15 cellular contexts compared by ENCODE assay signal in the genomic region with DNA sequence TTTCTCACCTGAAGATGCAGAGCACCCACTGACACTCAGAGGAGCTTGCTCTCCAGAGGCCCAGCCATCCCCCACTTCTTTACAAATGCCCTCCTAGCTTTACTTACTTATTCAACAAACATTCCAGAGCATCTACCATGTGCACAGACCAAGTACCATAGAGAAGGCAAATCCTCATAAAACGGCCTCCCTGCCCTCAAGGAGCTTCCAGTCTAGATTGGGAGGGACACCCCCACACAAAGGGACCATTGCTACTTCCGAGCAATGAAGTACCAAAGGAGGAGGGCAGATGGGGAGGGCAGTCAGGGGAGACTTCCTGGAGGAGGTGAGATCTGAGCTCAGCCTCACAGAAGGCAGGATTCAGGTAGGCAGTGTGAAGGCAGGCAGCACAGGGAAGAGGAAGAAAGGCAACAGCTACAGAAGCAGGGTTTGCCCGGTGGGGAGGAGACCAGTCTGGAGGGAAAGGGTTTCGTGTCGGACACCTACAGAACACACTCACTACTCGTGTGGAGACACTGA.
DNase-seq lines count a peak whose midpoint lies in the region; ATAC-seq and TF ChIP-seq lines count a peak whose summit lies in the region.
"Had no signal": no experiment of that assay in that cellular context is flagged by ENCODE, and none has a peak within 500 bp of the region (broad histone marks: within the 10 kb centered on the region; RNA-seq: fewer than 3 reads in every experiment).

No MANE protein-coding gene starts in this region.

- TF ChIP-seq EP300 in esophagus muscularis mucosa (IDR thresholded peaks at IDR 0.05), result no peak

- H2BK5ac ChIP-seq in H9 (ENCODE audit: insufficient read length, low read length), result no peak overlapping the region

- H3K4me3 ChIP-seq in esophagus muscularis mucosa, result no peak overlapping the region

- no CpG with 5 or more reads among the region's 6 CpGs for WGBS in H9 (ENCODE audit: extremely low coverage, insufficient read length, low lambda C conversion rate)
- 89% methylated on average over 6 of the region's 6 CpGs for WGBS in esophagus muscularis mucosa

- H4K91ac ChIP-seq in H9 (ENCODE audit: insufficient read length, low read depth, low read length), result no peak overlapping the region

- TF ChIP-seq CTCF in H9 (conservative IDR thresholded peaks at IDR 0.05), result no peak
- no peak for TF ChIP-seq CTCF in esophagus muscularis mucosa (IDR thresholded peaks at IDR 0.05)

- no peak overlapping the region for H4K5ac ChIP-seq in H9 (ENCODE audit: insufficient read length, low read depth, low read length)

- no peak overlapping the region for H3K4me3 Mint-ChIP-seq in H9
- H3K4me3 Mint-ChIP-seq in activated T-helper 1 cell treated with anti-CD3 and anti-CD28 coated beads, Interleukin-12 subunit alpha, Interleukin-12 subunit beta, Interleukin-2, Interleukin-4 antibody, amounts not matched to agents 30 ng/mL and 10 ng/mL and 1 ng/mL, durations not matched to agents 14 hours and 24 hours and 36 hours, result no peak overlapping the region
- H3K4me3 Mint-ChIP-seq in stimulated activated naive B cell treated with anti-CD40 and anti-IgM and Interleukin-4, amounts not matched to agents 10 μg/mL and 1 μg/mL and 100 μg/mL, for 72 hours, result no peak overlapping the region
- H3K4me3 Mint-ChIP-seq: CD8-positive, alpha-beta memory T cell had no signal

- H3K36me3 Mint-ChIP-seq in activated naive CD4-positive, alpha-beta T cell treated with anti-CD3 and anti-CD28 coated beads, Interleukin-2, amount 50 U/mL, for 72 hours, result peaks cover 5 to 22% of the 10 kb centered on the region in 2 donors
- H3K36me3 Mint-ChIP-seq in H9 (ENCODE audit: insufficient read depth in 1 of 3, low read depth in 3 of 3), result peaks cover 39 to 95% (median 86%) of the 10 kb centered on the region in 3 experiments
- peaks cover 42% of the 10 kb centered on the region for H3K36me3 Mint-ChIP-seq in activated T-helper 1 cell treated with anti-CD3 and anti-CD28 coated beads, Interleukin-12 subunit alpha, Interleukin-12 subunit beta, Interleukin-2, Interleukin-4 antibody, amounts not matched to agents 30 ng/mL and 10 ng/mL and 1 ng/mL, durations not matched to agents 14 hours and 24 hours and 36 hours (ENCODE audit: low read depth)
- peaks cover 42 to 54% of the 10 kb centered on the region in 2 donors for H3K36me3 Mint-ChIP-seq in stimulated activated naive B cell treated with anti-CD40 and anti-IgM and Interleukin-4, amounts not matched to agents 10 μg/mL and 1 μg/mL and 100 μg/mL, for 72 hours

- no peak overlapping the region for H2BK120ac ChIP-seq in H9 (ENCODE audit: low read depth, low read length, poor library complexity, severe bottlenecking)

- H3K9me3 Mint-ChIP-seq in activated naive CD4-positive, alpha-beta T cell treated with anti-CD3 and anti-CD28 coated beads, Interleukin-2, amount 50 U/mL, for 72 hours, result no peaks in the 10 kb centered on the region
- no peaks in the 10 kb centered on the region for H3K9me3 Mint-ChIP-seq in H9
- no peaks in the 10 kb centered on the region for H3K9me3 Mint-ChIP-seq in activated T-helper 1 cell treated with anti-CD3 and anti-CD28 coated beads, Interleukin-12 subunit alpha, Interleukin-12 subunit beta, Interleukin-2, Interleukin-4 antibody, amounts not matched to agents 30 ng/mL and 10 ng/mL and 1 ng/mL, durations not matched to agents 14 hours and 24 hours and 36 hours
- peaks cover 0 to 3% of the 10 kb centered on the region in 2 donors for H3K9me3 Mint-ChIP-seq in stimulated activated naive B cell treated with anti-CD40 and anti-IgM and Interleukin-4, amounts not matched to agents 10 μg/mL and 1 μg/mL and 100 μg/mL, for 72 hours
- H3K9me3 Mint-ChIP-seq: CD8-positive, alpha-beta memory T cell had no signal

- no peaks in the 10 kb centered on the region for H3K23me2 ChIP-seq in H9 (ENCODE audit: insufficient read length, low read depth, low read length, poor library complexity, severe bottlenecking)

- H3K56ac ChIP-seq in H9 (ENCODE audit: insufficient read length, low read depth, low read length), result no peak overlapping the region

- H3K36me3 ChIP-seq in esophagus muscularis mucosa, result peaks cover 49 to 95% (median 83%) of the 10 kb centered on the region in 4 donors

- H2AK5ac ChIP-seq in H9 (ENCODE audit: insufficient read length, low read length), result no peak overlapping the region

- ATAC-seq in activated naive CD4-positive, alpha-beta T cell treated with anti-CD3 and anti-CD28 coated beads, Interleukin-2, amount 50 U/mL, for 72 hours, result peak in 1 of 2 donors; percentile 30
- ATAC-seq in stimulated activated naive B cell treated with anti-CD40 and anti-IgM and Interleukin-4, amounts not matched to agents 10 μg/mL and 1 μg/mL and 100 μg/mL, for 72 hours (replicated peaks), result no peak

- no peaks in the 10 kb centered on the region for H3K79me1 ChIP-seq in H9 (ENCODE audit: insufficient read depth, low read depth, low read length, poor library complexity, severe bottlenecking)

- intact Hi-C loops in activated T-helper 1 cell treated with anti-CD3 and anti-CD28 coated beads, Interleukin-12 subunit alpha, Interleukin-12 subunit beta, Interleukin-2, Interleukin-4 antibody, amounts not matched to agents 30 ng/mL and 10 ng/mL and 1 ng/mL, durations not matched to agents 14 hours and 24 hours and 36 hours (cut with micrococcal nuclease), result no loop called here
- intact Hi-C loops in esophagus muscularis mucosa (cut with DNase I), result no loop called here

- no peak overlapping the region for H3K9ac ChIP-seq in H9 (ENCODE audit: extremely low read depth, insufficient read length, low read length)

- H3K9me3 ChIP-seq in H9 (ENCODE audit: control insufficient read depth, low read depth, low read length), result no peaks in the 10 kb centered on the region
- H3K9me3 ChIP-seq in esophagus muscularis mucosa, result no peaks in the 10 kb centered on the region

- H4K20me1 ChIP-seq in H9 (ENCODE audit: control insufficient read depth, insufficient read depth, insufficient read length), result peaks cover 4% of the 10 kb centered on the region

- H3K4me1 ChIP-seq in H9 (ENCODE audit: insufficient read depth, low read length) (no peaks in the 10 kb centered on the region), esophagus muscularis mucosa (peaks cover 0 to 20% (median 20%) of the 10 kb centered on the region in 4 donors)

- no peak overlapping the region for H3K4me2 ChIP-seq in H9 (ENCODE audit: insufficient read depth, insufficient read length, low read length)

- H3K23ac ChIP-seq in H9 (ENCODE audit: insufficient read length, low read depth, low read length), result no peak overlapping the region

- H3K4me1 Mint-ChIP-seq in H9, result peaks cover 0 to 5% of the 10 kb centered on the region in 2 experiments; a peak in 1 of 4 replicates
- H3K4me1 Mint-ChIP-seq in activated T-helper 1 cell treated with anti-CD3 and anti-CD28 coated beads, Interleukin-12 subunit alpha, Interleukin-12 subunit beta, Interleukin-2, Interleukin-4 antibody, amounts not matched to agents 30 ng/mL and 10 ng/mL and 1 ng/mL, durations not matched to agents 14 hours and 24 hours and 36 hours (ENCODE audit: low read depth), result no peaks in the 10 kb centered on the region
- peaks cover 5 to 17% of the 10 kb centered on the region in 2 donors for H3K4me1 Mint-ChIP-seq in stimulated activated naive B cell treated with anti-CD40 and anti-IgM and Interleukin-4, amounts not matched to agents 10 μg/mL and 1 μg/mL and 100 μg/mL, for 72 hours

- no peak overlapping the region for H2BK15ac ChIP-seq in H9 (ENCODE audit: low read depth, low read length)

- no peak overlapping the region for H2BK20ac ChIP-seq in H9 (ENCODE audit: low read depth, low read length, poor library complexity, severe bottlenecking)

- H3K27me3 Mint-ChIP-seq in H9 (ENCODE audit: low read depth), result no peaks in the 10 kb centered on the region
- H3K27me3 Mint-ChIP-seq in activated T-helper 1 cell treated with anti-CD3 and anti-CD28 coated beads, Interleukin-12 subunit alpha, Interleukin-12 subunit beta, Interleukin-2, Interleukin-4 antibody, amounts not matched to agents 30 ng/mL and 10 ng/mL and 1 ng/mL, durations not matched to agents 14 hours and 24 hours and 36 hours (ENCODE audit: insufficient read depth), result no peaks in the 10 kb centered on the region
- no peaks in the 10 kb centered on the region for H3K27me3 Mint-ChIP-seq in stimulated activated naive B cell treated with anti-CD40 and anti-IgM and Interleukin-4, amounts not matched to agents 10 μg/mL and 1 μg/mL and 100 μg/mL, for 72 hours
- H3K27me3 Mint-ChIP-seq: CD8-positive, alpha-beta memory T cell had no signal

- TF ChIP-seq POLR2A in esophagus muscularis mucosa (IDR thresholded peaks at IDR 0.05; ENCODE audit: low read depth), result no peak

- H3T11ph ChIP-seq in H9 (ENCODE audit: low read length), result no peak overlapping the region

- H3K18ac ChIP-seq in H9 (ENCODE audit: insufficient read length, low read depth, low read length), result no peak overlapping the region

- H3K27ac ChIP-seq in H9 (ENCODE audit: insufficient read length, low read depth, low read length) (no peak overlapping the region), esophagus muscularis mucosa (replicated peaks in 1 of 4) (no peak overlapping the region)

- no peak overlapping the region for H2BK12ac ChIP-seq in H9 (ENCODE audit: insufficient read length, low read depth, low read length)

- H4K8ac ChIP-seq in H9 (replicated peaks; ENCODE audit: insufficient read length, low read depth, low read length), result no peak overlapping the region

- no peak overlapping the region for H3K4ac ChIP-seq in H9 (ENCODE audit: low read depth, low read length)

- H3K27me3 ChIP-seq in H9 (ENCODE audit: insufficient read depth, low read length) (no peaks in the 10 kb centered on the region), esophagus muscularis mucosa (no peaks in the 10 kb centered on the region)

- H3K79me2 ChIP-seq in H9 (ENCODE audit: insufficient read depth, low read length), result no peaks in the 10 kb centered on the region

- DNase-seq in activated naive CD4-positive, alpha-beta T cell treated with anti-CD3 and anti-CD28 coated beads, Interleukin-2, amount 50 U/mL, for 72 hours (ENCODE audit: low spot score in 2 of 2), result no peak
- DNase-seq in activated naive CD4-positive, alpha-beta T cell treated with anti-CD3 and anti-CD28 coated beads, Interleukin-2, amount 50 U/mL, for 16 hours, result no peak
- DNase-seq in H9, result no peak
- no peak for DNase-seq in activated T-helper 1 cell treated with anti-CD3 and anti-CD28 coated beads, Interleukin-12 subunit alpha, Interleukin-12 subunit beta, Interleukin-2, Interleukin-4 antibody, amounts not matched to agents 30 ng/mL and 10 ng/mL and 1 ng/mL, durations not matched to agents 14 hours and 24 hours and 36 hours (ENCODE audit: low spot score)
- no peak for DNase-seq in stimulated activated naive B cell treated with anti-CD40 and anti-IgM and Interleukin-4, amounts not matched to agents 10 μg/mL and 1 μg/mL and 100 μg/mL, for 72 hours
- DNase-seq in esophagus muscularis mucosa (ENCODE audit: extremely low spot score), result no peak
- DNase-seq in OCI-M1 (lab: John Stamatoyannopoulos, UW), result no peak
- DNase-seq: CD8-positive, alpha-beta memory T cell; DMS79; HCEC 1CT; KBM-7; NCI-H1417 treated with DMSO at 0.1 percent for 48 hours; NCI-H1930; NCI-H526 treated with DMSO at 0.1 percent for 48 hours; RPMI8226 had no signal

- no peak overlapping the region for H3K14ac ChIP-seq in H9 (ENCODE audit: insufficient read depth, low read length)

- peak overlapping the region; percentile 1 to 45 for H3K27ac Mint-ChIP-seq in activated naive CD4-positive, alpha-beta T cell treated with anti-CD3 and anti-CD28 coated beads, Interleukin-2, amount 50 U/mL, for 72 hours
- H3K27ac Mint-ChIP-seq in H9, result peak overlapping the region in 2 of 3 experiments; percentile 0 to 19; a peak in 1 of 7 replicates
- H3K27ac Mint-ChIP-seq in activated T-helper 1 cell treated with anti-CD3 and anti-CD28 coated beads, Interleukin-12 subunit alpha, Interleukin-12 subunit beta, Interleukin-2, Interleukin-4 antibody, amounts not matched to agents 30 ng/mL and 10 ng/mL and 1 ng/mL, durations not matched to agents 14 hours and 24 hours and 36 hours, result peak overlapping the region; percentile 36
- H3K27ac Mint-ChIP-seq in stimulated activated naive B cell treated with anti-CD40 and anti-IgM and Interleukin-4, amounts not matched to agents 10 μg/mL and 1 μg/mL and 100 μg/mL, for 72 hours, result peak overlapping the region; percentile 32

- H2AFZ ChIP-seq in H9 (ENCODE audit: low read length), result no peak overlapping the region
